Comparison of ENCODE assay signal across 1 cellular context in genomic region chr4:101370663-101371210, GRCh38.
TF ChIP-seq lines count a peak whose summit lies in the region.

No MANE protein-coding gene starts in this region.

TF ChIP-seq in HepG2, 621 proteins besides CTCF, POLR2A, EP300 and RAD21:
- TF ChIP-seq HNRNPUL1 (IDR thresholded peaks at IDR 0.05; ENCODE audit: low read depth, low read length) = no peak
- peak; percentile 83; the same call in 1 of the 2 replicates for TF ChIP-seq U2AF2 (IDR thresholded peaks at IDR 0.05; ENCODE audit: low read depth, low read length)
